Comparison of ENCODE assay signal across 8 cellular contexts in the genomic region with DNA sequence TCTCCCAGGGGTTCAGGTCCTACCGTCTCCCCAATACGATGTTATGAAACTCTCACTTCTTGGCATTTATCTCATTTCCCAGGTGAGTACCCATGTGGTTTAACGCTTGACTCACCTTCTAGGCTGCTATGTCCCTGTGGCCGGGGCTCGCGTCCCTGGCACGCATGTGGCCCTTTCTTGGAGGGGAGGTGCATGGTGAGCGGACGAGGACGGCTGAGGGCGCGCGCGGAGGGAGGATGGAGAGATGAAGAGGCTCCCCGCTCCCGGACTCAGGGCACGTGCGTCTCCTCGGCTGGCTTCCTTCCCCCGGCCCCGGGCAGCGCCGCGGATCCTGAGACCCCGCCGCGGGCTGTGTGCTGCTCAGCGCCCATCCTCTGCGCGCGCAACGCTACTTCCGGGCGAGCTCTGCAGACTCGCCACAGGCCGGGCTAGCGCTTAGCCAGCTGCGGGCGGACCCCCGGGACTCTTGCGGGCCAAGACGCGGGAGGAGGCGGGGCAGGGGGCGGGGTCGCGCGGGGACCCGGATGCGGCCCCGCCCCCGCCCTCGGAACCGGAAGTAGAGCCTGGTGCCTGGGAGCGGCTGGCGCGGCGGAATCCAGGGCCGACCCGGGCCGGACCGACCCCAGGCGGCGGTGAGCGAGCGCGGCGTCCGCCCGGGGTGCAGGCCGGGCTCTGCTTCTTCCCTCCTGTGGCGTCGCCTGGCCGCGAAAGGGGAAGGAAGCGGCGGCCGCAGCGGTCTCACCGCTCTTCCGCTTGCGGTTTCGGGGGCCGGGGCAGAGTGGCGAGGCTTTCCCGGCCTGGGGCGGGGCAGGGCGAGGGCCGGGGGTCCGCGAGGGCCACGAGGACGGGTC. TPM values are rescaled to one million over a fixed set of nuclear protein-coding genes. Genes with fewer than 3 reads are reported as not detected.
DNase-seq lines count a peak whose midpoint lies in the region; ATAC-seq and TF ChIP-seq lines count a peak whose summit lies in the region.

A gene (plus strand): TSS at position 547 of the 851 bp plus-strand sequence. CDS start 8,769 bp downstream, outside the sequence.

- TF ChIP-seq CTCF in VCaP (conservative IDR thresholded peaks at IDR 0.05): no peak

- H3K27ac ChIP-seq in VCaP: peak within 1 kb of the TSS; percentile 95

- DNase-seq in DMS114 treated with DMSO at 0.1 percent for 48 hours (lab: John Stamatoyannopoulos, UW; ENCODE audit: unreplicated experiment) (peak; percentile 100), NCI-H2107 treated with DMSO at 0.1 percent for 48 hours (lab: John Stamatoyannopoulos, UW; ENCODE audit: unreplicated experiment) (peak; percentile 23), brain pericyte (ENCODE audit: low read depth, low spot score) (peak; percentile 64), sciatic nerve (ENCODE audit: low spot score) (peak; percentile 91)
- no peak for DNase-seq in NK-92 treated with Interleukin-12 subunit alpha and Interleukin-12 subunit beta, amount 100 ng/mL, for 24 hours (lab: John Stamatoyannopoulos, UW)

- intact Hi-C loops in sciatic nerve (cut with DNase I): no loop called here

- H3K4me3 ChIP-seq in iPS-11a (ENCODE audit: low read depth, low read length): peak within 1 kb of the TSS; percentile 85

- ATAC-seq in HG02588 (IDR thresholded peaks at IDR 0.05; ENCODE audit: unreplicated experiment) (peak; percentile 50), sciatic nerve (peak; percentile 92)

RNA-seq across cellular contexts. Expression of the gene that starts here (rescaled TPM):
- total RNA-seq in sciatic nerve: 264 TPM
